1 cellular context compared by ENCODE assay signal in genomic region chr2:129439686-129440302, GRCh38.
TF ChIP-seq lines count a peak whose summit lies in the region.

No MANE protein-coding gene starts in this region.

TF ChIP-seq in GM23338, 12 proteins besides CTCF, POLR2A, EP300 and RAD21 (continued from another document):
- no peak for TF ChIP-seq ZNF462 (CRISPR knock-in tag; IDR thresholded peaks at IDR 0.05)
- TF ChIP-seq REST (IDR thresholded peaks at IDR 0.05; ENCODE audit: unreplicated experiment) = no peak
- no peak for TF ChIP-seq EZH2phosphoT487 (IDR thresholded peaks at IDR 0.05; ENCODE audit: unreplicated experiment)
- no peak for TF ChIP-seq EZH2 (IDR thresholded peaks at IDR 0.05; ENCODE audit: low read depth, unreplicated experiment)
